8 cellular contexts compared by ENCODE assay signal in genomic region chr10:5813091-5813340, GRCh38. TPM values are rescaled to one million over a fixed set of nuclear protein-coding genes. Genes with fewer than 3 reads are reported as not detected.
A peak's percentile ranks its signal among the peaks of the same experiment; 100 is the strongest.
DNase-seq lines count a peak whose midpoint lies in the region; ATAC-seq, FAIRE-seq and TF ChIP-seq lines count a peak whose summit lies in the region.

No MANE protein-coding gene starts in this region.

- H3K36me3 ChIP-seq in heart left ventricle (peaks cover 0 to 5% (median 0%) of the 10 kb centered on the region in 9 donors), skeletal muscle satellite cell (ENCODE audit: insufficient read depth, low read length) (no peaks in the 10 kb centered on the region)

- peak overlapping the region; percentile 100 for H3K9ac ChIP-seq in skeletal muscle satellite cell (ENCODE audit: low read depth, low read length)

- H3K4me2 ChIP-seq in skeletal muscle satellite cell (ENCODE audit: low read length): peak overlapping the region; percentile 87

- H3K9me3 ChIP-seq in T-helper 17 cell (ENCODE audit: control insufficient read depth, low read length, poor library complexity, severe bottlenecking): peaks cover 3% of the 10 kb centered on the region
- H3K9me3 ChIP-seq in heart left ventricle: no peaks in the 10 kb centered on the region
- no peaks in the 10 kb centered on the region for H3K9me3 ChIP-seq in skeletal muscle satellite cell (replicated peaks; ENCODE audit: low read length)

- peaks cover 7% of the 10 kb centered on the region for H3K36me3 Mint-ChIP-seq in T-helper 17 cell (ENCODE audit: low read depth)

- H3K4me1 ChIP-seq in heart left ventricle (peaks cover 0 to 53% (median 39%) of the 10 kb centered on the region in 12 donors), skeletal muscle satellite cell (ENCODE audit: control insufficient read depth, insufficient read depth, low read length) (peaks cover 24% of the 10 kb centered on the region)

- peak overlapping the region; percentile 99 for H3K4me3 Mint-ChIP-seq in T-helper 17 cell

- 0 to 1% (median 0%) methylated on average over 12 to 29 of the region's 29 CpGs for WGBS in heart left ventricle, 4 donors

- peak overlapping the region; percentile 47 to 99 (median 94) for H3K4me3 ChIP-seq in heart left ventricle
- H3K4me3 ChIP-seq in skeletal muscle satellite cell (ENCODE audit: low read length): peak overlapping the region; percentile 99

- DNase-seq in T-helper 17 cell (no peak), heart left ventricle (no peak), GM12891 (ENCODE audit: insufficient read length, low spot score) (no peak), SK-N-DZ (ENCODE audit: low spot score) (no peak), midbrain (lab: John Stamatoyannopoulos, UW) (no peak)

- H3K4me1 Mint-ChIP-seq in T-helper 17 cell: peaks cover 39% of the 10 kb centered on the region

- intact Hi-C loops in heart left ventricle (cut with DNase I): loop anchor here in 8 of 10 donors (2.0 to 10.0 kb wide), 8 partner anchors 59 to 128 kb away; partner anchors contain the start of genes FBH1 (in 3 of the 8), TASOR2 (in 3 of the 8) and ANKRD16 (in 1 of the 8)

- FAIRE-seq in GM12891 (lab: Jason Lieb, UNC): no peak

- TF ChIP-seq CTCF in heart left ventricle (IDR thresholded peaks at IDR 0.05): peak in 1 of 12 donors; percentile 11

- peak overlapping the region; percentile 97 for H3K27ac Mint-ChIP-seq in T-helper 17 cell

- no peaks in the 10 kb centered on the region for H3K27me3 Mint-ChIP-seq in T-helper 17 cell

- ATAC-seq in GM18909 (IDR thresholded peaks at IDR 0.05; ENCODE audit: poor library complexity, unreplicated experiment) (peak; percentile 37), HG02938 (IDR thresholded peaks at IDR 0.05; ENCODE audit: unreplicated experiment) (peak; percentile 16), T-helper 17 cell (peak; percentile 22), heart left ventricle (peak in 3 of 4 donors; percentile 45 to 57 (median 46))

- H3K27ac ChIP-seq in heart left ventricle: peak overlapping the region; percentile 91 to 100 (median 98)

- TF ChIP-seq POLR2A in heart left ventricle (IDR thresholded peaks at IDR 0.05) (no peak), GM12891 (IDR thresholded peaks at IDR 0.05; ENCODE audit: low read depth, low read length) (no peak)

- no peaks in the 10 kb centered on the region for H3K27me3 ChIP-seq in heart left ventricle
- no peaks in the 10 kb centered on the region for H3K27me3 ChIP-seq in skeletal muscle satellite cell (ENCODE audit: control insufficient read depth, insufficient read depth, low read length)

TF ChIP-seq in GM12891, 5 proteins besides CTCF, POLR2A, EP300 and RAD21:
- TF ChIP-seq POLR2AphosphoS5 (IDR thresholded peaks at IDR 0.05; ENCODE audit: low read depth, low read length): no peak

RNA-seq across cellular contexts. Expression of gene GDI2, which starts 0.2 kb away (rescaled TPM):
- total RNA-seq in T-helper 17 cell (100 to 1,000 TPM in 1 of 2 donors, 10 to 100 TPM in 1; 95.5 to 109 TPM), heart left ventricle (100 to 1,000 TPM in 7 of 9 donors, 10 to 100 TPM in 2; 92.0 to 161 (median 117) TPM)
- 100 to 1,000 TPM in 1 of 2 donors, 10 to 100 TPM in 1; 20.0 to 167 TPM for polyA plus RNA-seq in heart left ventricle
- total RNA-seq in skeletal muscle satellite cell (2012; rRNA removed): 540 and 575 TPM in 2 replicates
- polyA plus RNA-seq in GM12891 (2012; ENCODE audit: low read depth, missing spikeins): 187 TPM
- polyA plus RNA-seq in SK-N-DZ (2014; cell fraction: cytosol; rRNA removed): 439 and 502 TPM in 2 replicates
- polyA plus RNA-seq in SK-N-DZ (2014; cell fraction: nucleus; rRNA removed): 162 and 206 TPM in 2 replicates
